ENCODE assay signal across 9 cellular contexts in genomic region chr15:80619677-80620076, GRCh38.
DNase-seq lines count a peak whose midpoint lies in the region; ATAC-seq and TF ChIP-seq lines count a peak whose summit lies in the region.
"Had no signal": no experiment of that assay in that cellular context is flagged by ENCODE, and none has a peak within 500 bp of the region (broad histone marks: within the 10 kb centered on the region; RNA-seq: fewer than 3 reads in every experiment).

No MANE protein-coding gene starts in this region.

- TF ChIP-seq CTCF in AG09319 (IDR thresholded peaks at IDR 0.05; ENCODE audit: low read depth, low read length) (peak; percentile 43), coronary artery (IDR thresholded peaks at IDR 0.05) (no peak)

- intact Hi-C loops in sciatic nerve (cut with DNase I) = no loop called here

- ATAC-seq in left lobe of liver = peak; percentile 49
- no peak for ATAC-seq in sciatic nerve
- no peak for ATAC-seq in HG02885 (IDR thresholded peaks at IDR 0.05; ENCODE audit: poor library complexity, unreplicated experiment)

- no peak overlapping the region for H3K27ac ChIP-seq in coronary artery

- H3K4me3 ChIP-seq in coronary artery = no peak overlapping the region

- DNase-seq in AG09319 (ENCODE audit: extremely low read depth, low read depth) (no peak), LHCN-M2 (ENCODE audit: low read depth) (peak; percentile 28), cerebellar cortex (ENCODE audit: low spot score) (peak; percentile 46), left lobe of liver (ENCODE audit: low spot score) (peak; percentile 5), sciatic nerve (ENCODE audit: low spot score) (no peak), ecto neural progenitor cell (ENCODE audit: low spot score) (no peak), coronary artery (ENCODE audit: low spot score) (no peak)
- DNase-seq: left cardiac atrium had no signal

Comparison
In these comparisons a context has a peak if more than half of its experiments do, and no peak if none do; other contexts are left out.
1. DNase-seq: peak in LHCN-M2 (single experiment), cerebellar cortex (single experiment) and left lobe of liver (single experiment); none in AG09319 (single experiment), sciatic nerve (single experiment), ecto neural progenitor cell (single experiment) and coronary artery (single experiment).